Comparison of ENCODE assay signal across 9 cellular contexts in the genomic region with DNA sequence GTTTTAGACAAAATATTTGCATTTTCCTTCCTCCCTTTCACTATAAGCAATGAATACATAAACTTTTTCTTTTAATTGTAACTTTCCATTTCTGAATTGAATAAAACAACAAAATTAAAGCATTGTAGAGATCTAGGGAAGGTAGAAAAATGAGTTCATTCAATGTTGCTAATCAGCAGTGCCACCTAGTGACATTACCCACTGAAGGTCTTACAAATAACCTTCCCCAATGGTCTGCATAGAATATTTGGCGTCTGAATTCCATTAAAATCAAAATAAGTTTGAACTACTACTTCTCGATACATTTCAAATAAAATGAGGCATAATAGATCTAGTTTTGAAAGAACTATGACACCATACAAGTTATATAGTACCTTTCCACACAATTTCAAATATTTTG. TPM values are rescaled to one million over a fixed set of nuclear protein-coding genes. Genes with fewer than 3 reads are reported as not detected.
A peak's percentile ranks its signal among the peaks of the same experiment; 100 is the strongest.
DNase-seq lines count a peak whose midpoint lies in the region; ATAC-seq and TF ChIP-seq lines count a peak whose summit lies in the region.
"Had no signal": no experiment of that assay in that cellular context is flagged by ENCODE, and none has a peak within 500 bp of the region (broad histone marks: within the 10 kb centered on the region; RNA-seq: fewer than 3 reads in every experiment).

No MANE protein-coding gene starts in this region.

- peaks cover 3% of the 10 kb centered on the region; the same call in 1 of the 2 replicates for H4K20me1 ChIP-seq in GM23338 (replicated peaks; ENCODE audit: insufficient read depth)

- no peaks in the 10 kb centered on the region for H3K9me3 ChIP-seq in tibial artery

- no peak overlapping the region for H3K4me3 Mint-ChIP-seq in GM23338

- TF ChIP-seq CTCF in GM23338 (conservative IDR thresholded peaks at IDR 0.05; ENCODE audit: low read depth in 2 of 2) (peak; percentile 70 to 76), tibial artery (IDR thresholded peaks at IDR 0.05) (no peak)

- peaks cover 54% of the 10 kb centered on the region for H3K36me3 Mint-ChIP-seq in GM23338 (ENCODE audit: low read depth)
- peaks cover 22 to 37% of the 10 kb centered on the region in 2 donors for H3K36me3 Mint-ChIP-seq in activated naive CD4-positive, alpha-beta T cell treated with anti-CD3 and anti-CD28 coated beads, Interleukin-2, amount 50 U/mL, for 72 hours

- no peak overlapping the region for H3K4me2 ChIP-seq in GM23338

- H3K27ac Mint-ChIP-seq in GM23338 = no peak overlapping the region
- H3K27ac Mint-ChIP-seq in activated naive CD4-positive, alpha-beta T cell treated with anti-CD3 and anti-CD28 coated beads, Interleukin-2, amount 50 U/mL, for 72 hours = no peak overlapping the region

- DNase-seq in AG20443 (ENCODE audit: low spot score) = peak; percentile 40
- peak; percentile 43 for DNase-seq in GM23338 (ENCODE audit: low spot score)
- DNase-seq in SK-MEL-5 (ENCODE audit: low read depth, low spot score) = peak; percentile 59
- peak; percentile 6 for DNase-seq in hepatic stellate cell (ENCODE audit: low spot score)
- no peak for DNase-seq in activated naive CD4-positive, alpha-beta T cell treated with anti-CD3 and anti-CD28 coated beads, Interleukin-2, amount 50 U/mL, for 72 hours (ENCODE audit: low spot score in 2 of 2)
- no peak for DNase-seq in tibial artery
- DNase-seq: GOT3 had no signal

- no peaks in the 10 kb centered on the region for H3K9me3 Mint-ChIP-seq in GM23338
- no peaks in the 10 kb centered on the region for H3K9me3 Mint-ChIP-seq in activated naive CD4-positive, alpha-beta T cell treated with anti-CD3 and anti-CD28 coated beads, Interleukin-2, amount 50 U/mL, for 72 hours

- no peaks in the 10 kb centered on the region for H3K9me2 ChIP-seq in GM23338 (ENCODE audit: insufficient read depth)

- H3K27ac ChIP-seq in GM23338 (ENCODE audit: low read depth) (no peak overlapping the region), tibial artery (no peak overlapping the region)

- no peaks in the 10 kb centered on the region for H3K27me3 Mint-ChIP-seq in GM23338 (ENCODE audit: insufficient read depth, low read depth, poor library complexity)

- H3F3A ChIP-seq in GM23338 (replicated peaks; ENCODE audit: low read depth) = no peaks in the 10 kb centered on the region

- H3K36me3 ChIP-seq in GM23338 (ENCODE audit: insufficient read depth) = peaks cover 28% of the 10 kb centered on the region
- peaks cover 74 to 96% (median 80%) of the 10 kb centered on the region in 3 donors for H3K36me3 ChIP-seq in tibial artery

- ATAC-seq in GM23338 (no peak), HG03520 (IDR thresholded peaks at IDR 0.05; ENCODE audit: unreplicated experiment) (no peak), HG02642 (IDR thresholded peaks at IDR 0.05; ENCODE audit: poor library complexity, unreplicated experiment) (no peak)
- no peak for ATAC-seq in activated naive CD4-positive, alpha-beta T cell treated with anti-CD3 and anti-CD28 coated beads, Interleukin-2, amount 50 U/mL, for 72 hours

- no peaks in the 10 kb centered on the region for H3K4me1 Mint-ChIP-seq in GM23338

- no peak overlapping the region for H3K4me3 ChIP-seq in GM23338
- H3K4me3 ChIP-seq in tibial artery = no peak overlapping the region

- H3K4me1 ChIP-seq in GM23338 (ENCODE audit: insufficient read depth) = no peaks in the 10 kb centered on the region
- H3K4me1 ChIP-seq in tibial artery = no peaks in the 10 kb centered on the region

- H2AFZ ChIP-seq in GM23338 = no peak overlapping the region

- in situ Hi-C loops in SK-MEL-5 (cut with HindIII; ENCODE audit: low pct_unique_long_range_greater_than_20kb, low sequenced_read_pairs) = no loop called here

- H3K79me2 ChIP-seq in GM23338 (replicated peaks; ENCODE audit: insufficient read depth) = no peaks in the 10 kb centered on the region

- H3K27me3 ChIP-seq in GM23338 (ENCODE audit: insufficient read depth) (no peaks in the 10 kb centered on the region), tibial artery (no peaks in the 10 kb centered on the region)

- intact Hi-C loops in tibial artery (cut with DNase I; ENCODE audit: low total_unique reads) = no loop called here

TF ChIP-seq in GM23338, 12 proteins besides CTCF, POLR2A, EP300 and RAD21 (continues in another document):
- no peak for TF ChIP-seq ZNF114 (CRISPR knock-in tag; IDR thresholded peaks at IDR 0.05)
- no peak for TF ChIP-seq POLR2AphosphoS5 (IDR thresholded peaks at IDR 0.05; ENCODE audit: low read depth)
- no peak for TF ChIP-seq ETS1 (IDR thresholded peaks at IDR 0.05)
- no peak for TF ChIP-seq EZH2 (IDR thresholded peaks at IDR 0.05; ENCODE audit: low read depth, unreplicated experiment)
- no peak for TF ChIP-seq REST (IDR thresholded peaks at IDR 0.05; ENCODE audit: unreplicated experiment)
- TF ChIP-seq STAT1 (IDR thresholded peaks at IDR 0.05; ENCODE audit: unreplicated experiment) = no peak

RNA-seq across cellular contexts. Expression of gene FH, which starts 19.6 kb away (rescaled TPM):
- total RNA-seq in GM23338 (2014; rRNA removed; shearing (Covaris generic)) = 66.3 and 69.8 TPM in 2 replicates
- polyA plus RNA-seq in GM23338 (2016; fragmentation: Nextera tagmentation; extraction: Ambion mirVana) = 52.4 and 56.2 TPM in 2 replicates
- total RNA-seq in SK-MEL-5 (2014; rRNA removed; shearing (Covaris generic)) = 68.6 and 79.1 TPM in 2 replicates
- polyA plus RNA-seq in SK-MEL-5 (2015; cell fraction: cytosol; rRNA removed) = 68.1 and 81.0 TPM in 2 replicates
- polyA plus RNA-seq in SK-MEL-5 (2015; cell fraction: nucleus; rRNA removed) = 61.1 and 73.6 TPM in 2 replicates
- total RNA-seq in activated naive CD4-positive, alpha-beta T cell treated with anti-CD3 and anti-CD28 coated beads, Interleukin-2, amount 50 U/mL, for 72 hours = 10 to 100 TPM; 65.8 to 69.8 TPM

RNA-seq across cellular contexts. Expression of gene KMO, which starts 32.3 kb away (rescaled TPM):
- not detected in 2 replicates for total RNA-seq in GM23338 (2014; rRNA removed; shearing (Covaris generic))
- 0.05 TPM in 1 of 2 replicates, not detected in the other for polyA plus RNA-seq in GM23338 (2016; fragmentation: Nextera tagmentation; extraction: Ambion mirVana)
- 0.08 and 0.40 TPM in 2 replicates for total RNA-seq in SK-MEL-5 (2014; rRNA removed; shearing (Covaris generic))
- polyA plus RNA-seq in SK-MEL-5 (2015; cell fraction: cytosol; rRNA removed) = 0.05 and 0.28 TPM in 2 replicates
- 1.1 and 1.2 TPM in 2 replicates for polyA plus RNA-seq in SK-MEL-5 (2015; cell fraction: nucleus; rRNA removed)
- total RNA-seq in activated naive CD4-positive, alpha-beta T cell treated with anti-CD3 and anti-CD28 coated beads, Interleukin-2, amount 50 U/mL, for 72 hours = not detected

Comparison
In these comparisons a context has a peak if more than half of its experiments do, and no peak if none do; other contexts are left out.
1. DNase-seq: peak in AG20443 (single experiment), GM23338 (single experiment), SK-MEL-5 (single experiment) and hepatic stellate cell (single experiment); none in activated naive CD4-positive, alpha-beta T cell treated with anti-CD3 and anti-CD28 coated beads, Interleukin-2, amount 50 U/mL, for 72 hours (0 of 2) and tibial artery (0 of 2).
2. CTCF ChIP-seq: peak in GM23338 (2 of 2); none in tibial artery (0 of 2).